ENCODE assay signal across 8 cellular contexts in the genomic region with DNA sequence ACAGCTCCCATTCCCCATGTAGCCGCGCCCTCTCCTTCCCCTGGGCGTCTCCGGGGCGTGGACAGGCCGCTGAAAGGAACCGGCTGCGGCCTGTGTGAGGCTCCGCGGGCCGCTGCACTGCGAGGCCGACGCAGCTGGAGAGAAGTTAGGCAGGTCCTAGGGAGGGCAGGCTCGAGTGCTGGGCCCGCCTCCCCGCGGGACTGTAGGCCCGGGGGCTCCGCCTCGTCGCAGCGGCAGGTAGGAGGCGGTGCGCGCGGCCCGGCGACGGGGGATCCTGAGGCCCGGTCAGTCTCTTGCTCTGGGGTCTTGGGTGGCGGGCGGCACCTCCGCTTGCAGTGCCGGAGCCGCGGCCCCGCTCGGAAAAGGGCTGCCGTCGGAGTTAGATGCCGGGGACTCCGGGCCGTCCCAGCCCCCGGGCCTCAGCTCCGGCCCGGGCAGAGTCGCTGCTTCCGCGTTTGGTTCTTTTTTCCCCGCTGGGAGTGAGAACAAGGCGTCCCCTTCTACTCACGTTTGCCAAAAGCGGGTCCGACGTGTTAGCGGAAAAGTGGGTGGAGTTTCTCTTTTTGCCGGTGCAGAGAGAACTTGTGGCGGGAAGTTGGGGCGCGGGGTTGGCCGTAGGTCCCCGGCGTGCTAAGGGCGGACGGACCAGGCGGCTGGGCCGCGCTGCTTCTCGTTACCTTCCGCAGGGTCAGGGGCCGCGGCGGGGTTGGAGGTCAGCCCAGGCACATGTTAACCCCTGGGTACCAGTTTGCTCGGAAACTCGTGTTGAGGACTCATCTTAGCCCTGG. TPM values are rescaled to one million over a fixed set of nuclear protein-coding genes. Genes with fewer than 3 reads are reported as not detected.
DNase-seq lines count a peak whose midpoint lies in the region; ATAC-seq and TF ChIP-seq lines count a peak whose summit lies in the region.

A gene (plus strand): TSS at position 222 of the 788 bp plus-strand sequence. CDS start 2,026 bp downstream, outside the sequence.

- WGBS in right cardiac atrium, result under 1% methylated on average over 76 of the region's 76 CpGs

- peak within 1 kb of the TSS; percentile 90 for H3K27ac Mint-ChIP-seq in T-helper 17 cell

- intact Hi-C loops in right cardiac atrium (cut with DNase I), result no loop called here

- peaks cover 2% of the 10 kb centered on the region for H3K36me3 Mint-ChIP-seq in T-helper 17 cell (ENCODE audit: low read depth)

- TF ChIP-seq POLR2A in GM10847 (IDR thresholded peaks at IDR 0.05; ENCODE audit: extremely low read depth, insufficient read length), result peak; percentile 95

- H3K9me3 ChIP-seq in T-helper 17 cell (ENCODE audit: control insufficient read depth, low read length, poor library complexity, severe bottlenecking), result no peaks in the 10 kb centered on the region
- H3K9me3 ChIP-seq in right cardiac atrium (ENCODE audit: control insufficient read depth, low read length), result no peaks in the 10 kb centered on the region

- H3K4me3 Mint-ChIP-seq in T-helper 17 cell, result peak within 1 kb of the TSS; percentile 91

- H3K27ac ChIP-seq in angular gyrus (ENCODE audit: low read depth, low read length) (peak within 1 kb of the TSS; percentile 73), right cardiac atrium (ENCODE audit: low read length) (peak within 1 kb of the TSS; percentile 91)

- peaks cover 31% of the 10 kb centered on the region for H3K4me1 Mint-ChIP-seq in T-helper 17 cell

- no peaks in the 10 kb centered on the region for H3K4me1 ChIP-seq in right cardiac atrium (ENCODE audit: control insufficient read depth, insufficient read depth, low read length)

- no peaks in the 10 kb centered on the region for H3K27me3 Mint-ChIP-seq in T-helper 17 cell

- peak within 1 kb of the TSS; percentile 74 for H3K4me3 ChIP-seq in right cardiac atrium (ENCODE audit: low read length)

- no peaks in the 10 kb centered on the region for H3K27me3 ChIP-seq in right cardiac atrium (ENCODE audit: control insufficient read depth, insufficient read depth)

- peak; percentile 84 for DNase-seq in NCI-H1105 (lab: John Stamatoyannopoulos, UW)
- DNase-seq in T-helper 17 cell, result peak; percentile 73 to 75 (median 74)
- DNase-seq in right cardiac atrium, result peak; percentile 93 to 96 (median 95)
- DNase-seq in renal cortical epithelial cell (ENCODE audit: low read depth), result peak; percentile 85
- no peak for DNase-seq in cerebellar nuclear complex (lab: John Stamatoyannopoulos, UW)

- ATAC-seq in HG02623 (IDR thresholded peaks at IDR 0.05; ENCODE audit: unreplicated experiment), result peak; percentile 84
- peak; percentile 94 for ATAC-seq in T-helper 17 cell
- ATAC-seq in right cardiac atrium, result peak; percentile 99

RNA-seq across cellular contexts. Expression of the gene that starts here (rescaled TPM):
- 10 to 100 TPM; 15.3 to 19.8 TPM for total RNA-seq in T-helper 17 cell
- 10 to 100 TPM; 22.3 to 28.9 (median 24.7) TPM for total RNA-seq in right cardiac atrium
- polyA plus RNA-seq in right cardiac atrium, result 10.2 TPM
- total RNA-seq in renal cortical epithelial cell, result 24.8 and 33.6 TPM in 2 replicates

Comparison
In these comparisons a context has a peak if more than half of its experiments do, and no peak if none do; other contexts are left out.
1. DNase-seq: peak in NCI-H1105 (single experiment), T-helper 17 cell (3 of 3), right cardiac atrium (3 of 3) and renal cortical epithelial cell (single experiment); none in cerebellar nuclear complex (0 of 2).
2. Peak in every context shown above with its lines, with median percentiles within 50 percentile points of each other: ATAC-seq.